ENCODE assay signal across 3 cellular contexts in the genomic region with DNA sequence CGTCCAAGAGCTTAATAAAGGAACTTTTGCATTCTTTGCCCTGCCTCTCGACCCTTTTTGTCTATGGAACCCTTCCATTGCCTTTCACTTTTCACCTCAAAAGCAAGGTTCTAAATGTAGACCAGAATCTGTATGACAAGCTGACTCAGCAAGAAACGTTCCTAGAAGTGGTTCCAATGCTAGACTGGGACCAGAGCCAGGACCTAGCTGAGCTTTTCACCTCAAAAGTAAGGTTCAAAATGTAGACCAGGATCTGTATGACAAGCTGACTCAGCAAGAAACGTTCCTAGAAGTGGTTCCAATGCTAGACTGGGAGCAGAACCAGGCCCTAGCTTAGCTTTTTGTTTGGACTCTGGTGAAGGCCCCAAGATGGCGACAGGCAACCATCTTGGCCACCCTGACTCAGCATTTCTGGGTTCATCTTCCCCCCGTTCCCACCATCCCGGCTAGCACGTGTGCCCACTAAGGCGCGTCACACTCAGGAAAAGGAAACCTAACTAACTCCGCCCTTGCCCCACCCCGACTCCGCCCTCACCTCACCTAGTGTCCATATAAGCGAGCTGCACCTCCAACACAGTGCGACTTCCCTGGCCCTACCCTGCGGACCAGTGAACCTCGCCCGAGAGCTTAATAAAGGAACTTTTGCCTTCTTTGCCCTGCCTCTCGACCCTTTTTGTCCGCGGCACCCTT.
TF ChIP-seq lines count a peak whose summit lies in the region.

No MANE protein-coding gene starts in this region.

TF ChIP-seq in A549, 52 proteins besides CTCF, POLR2A, EP300 and RAD21:
- TF ChIP-seq MAFK (IDR thresholded peaks at IDR 0.05; ENCODE audit: partially characterized antibody): peak; percentile 88

TF ChIP-seq in IMR-90, 13 proteins besides CTCF, POLR2A, EP300 and RAD21:
- TF ChIP-seq MAFK (IDR thresholded peaks at IDR 0.05; ENCODE audit: low read depth, low read length): peak; percentile 90

TF ChIP-seq in H1, 55 proteins besides CTCF, POLR2A, EP300 and RAD21:
- TF ChIP-seq BACH1 (IDR thresholded peaks at IDR 0.05; ENCODE audit: low read length) (peak; percentile 66), MAFK (IDR thresholded peaks at IDR 0.05; ENCODE audit: low read depth, low read length) (peak; percentile 70)
TF ChIP-seq in H1: peak in this region for 2; not testable (repeated sequence) for 53.
